In the genomic region with DNA sequence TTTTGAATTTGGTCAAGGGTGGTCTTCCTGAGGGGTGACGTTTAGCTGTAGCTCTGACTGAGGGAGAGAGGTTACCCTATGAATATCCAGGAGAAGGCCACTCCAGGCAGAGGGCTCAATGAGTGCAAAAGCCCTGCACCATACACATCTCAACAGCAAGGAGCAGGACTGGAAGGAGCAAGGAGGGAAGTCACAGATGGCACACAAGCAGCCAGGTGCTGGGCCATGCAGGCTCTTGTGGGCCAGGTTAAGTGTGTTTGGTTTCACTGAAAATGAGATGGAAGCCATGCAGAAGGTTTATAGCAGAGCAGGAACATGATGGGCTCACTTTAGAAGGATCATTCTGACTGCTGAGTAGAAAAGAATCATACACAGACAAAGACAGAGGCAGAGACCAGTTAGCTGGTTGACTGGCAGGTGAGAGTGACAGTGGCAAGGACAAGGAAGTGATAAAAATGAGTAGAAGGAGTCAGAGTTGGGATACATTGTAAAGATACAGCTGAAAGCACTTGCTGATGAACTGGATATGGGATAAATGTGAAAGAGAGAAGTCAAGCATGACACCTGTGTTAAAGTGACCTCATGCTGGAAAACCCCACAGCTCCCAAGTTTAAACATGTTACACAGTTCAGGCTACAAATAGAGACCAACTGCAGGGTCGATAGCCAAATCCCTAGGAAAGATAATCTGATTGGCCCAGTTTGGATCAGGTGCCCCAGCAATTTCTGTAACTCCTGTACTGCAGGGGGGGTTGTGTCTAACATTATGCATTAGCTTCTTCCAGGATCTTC, we compare ENCODE assay signal across 11 cellular contexts.
DNase-seq lines count a peak whose midpoint lies in the region; ATAC-seq and TF ChIP-seq lines count a peak whose summit lies in the region.
"Had no signal": no experiment of that assay in that cellular context is flagged by ENCODE, and none has a peak within 500 bp of the region (broad histone marks: within the 10 kb centered on the region; RNA-seq: fewer than 3 reads in every experiment).

No MANE protein-coding gene starts in this region.

- H3K27ac Mint-ChIP-seq in activated naive CD8-positive, alpha-beta T cell treated with anti-CD3 and anti-CD28 coated beads, Interleukin-2, amount 50 U/mL, for 24 hours: peak overlapping the region; percentile 3
- H3K27ac Mint-ChIP-seq in activated naive CD8-positive, alpha-beta T cell treated with anti-CD3 and anti-CD28 coated beads for 36 hours: no peak overlapping the region
- peak overlapping the region; percentile 83 for H3K27ac Mint-ChIP-seq in stimulated activated naive B cell treated with anti-CD40 and anti-IgM and Interleukin-4, amounts not matched to agents 10 μg/mL and 1 μg/mL and 100 μg/mL, for 72 hours
- H3K27ac Mint-ChIP-seq in WTC11: no peak overlapping the region

- DNase-seq in activated naive CD8-positive, alpha-beta T cell treated with anti-CD3 and anti-CD28 coated beads, Interleukin-2, amount 50 U/mL, for 24 hours: no peak
- DNase-seq in activated naive CD8-positive, alpha-beta T cell treated with anti-CD3 and anti-CD28 coated beads for 36 hours: no peak
- DNase-seq in NCI-H69 (lab: John Stamatoyannopoulos, UW) (peak; percentile 82), HPDE6-E6E7 (ENCODE audit: extremely low spot score) (no peak), WTC11 (ENCODE audit: low spot score) (no peak), HuH-7 (ENCODE audit: low spot score) (no peak)
- DNase-seq in stimulated activated naive B cell treated with anti-CD40 and anti-IgM and Interleukin-4, amounts not matched to agents 10 μg/mL and 1 μg/mL and 100 μg/mL, for 72 hours: no peak
- DNase-seq: activated CD4-positive, alpha-beta T cell treated with anti-CD3 and anti-CD28 coated beads for 1 hour; anterior cingulate cortex; stimulated activated CD4-positive, alpha-beta T cell treated with anti-CD3 and anti-CD28 coated beads, Interleukin-15, amount 100 ng/mL, for 24 hours had no signal

- no peaks in the 10 kb centered on the region for H3K4me1 Mint-ChIP-seq in activated naive CD8-positive, alpha-beta T cell treated with anti-CD3 and anti-CD28 coated beads, Interleukin-2, amount 50 U/mL, for 24 hours
- H3K4me1 Mint-ChIP-seq in activated naive CD8-positive, alpha-beta T cell treated with anti-CD3 and anti-CD28 coated beads for 36 hours: no peaks in the 10 kb centered on the region
- peaks cover 0 to 5% of the 10 kb centered on the region in 2 donors for H3K4me1 Mint-ChIP-seq in stimulated activated naive B cell treated with anti-CD40 and anti-IgM and Interleukin-4, amounts not matched to agents 10 μg/mL and 1 μg/mL and 100 μg/mL, for 72 hours
- H3K4me1 Mint-ChIP-seq in WTC11: no peaks in the 10 kb centered on the region

- no peak overlapping the region for H3K4me3 Mint-ChIP-seq in activated naive CD8-positive, alpha-beta T cell treated with anti-CD3 and anti-CD28 coated beads, Interleukin-2, amount 50 U/mL, for 24 hours
- H3K4me3 Mint-ChIP-seq in activated naive CD8-positive, alpha-beta T cell treated with anti-CD3 and anti-CD28 coated beads for 36 hours: no peak overlapping the region
- no peak overlapping the region for H3K4me3 Mint-ChIP-seq in stimulated activated naive B cell treated with anti-CD40 and anti-IgM and Interleukin-4, amounts not matched to agents 10 μg/mL and 1 μg/mL and 100 μg/mL, for 72 hours
- no peak overlapping the region for H3K4me3 Mint-ChIP-seq in WTC11

- H3K36me3 Mint-ChIP-seq in activated naive CD8-positive, alpha-beta T cell treated with anti-CD3 and anti-CD28 coated beads, Interleukin-2, amount 50 U/mL, for 24 hours (ENCODE audit: low read depth): no peaks in the 10 kb centered on the region
- no peaks in the 10 kb centered on the region for H3K36me3 Mint-ChIP-seq in activated naive CD8-positive, alpha-beta T cell treated with anti-CD3 and anti-CD28 coated beads for 36 hours
- peaks cover under 1 to 1% of the 10 kb centered on the region in 2 donors for H3K36me3 Mint-ChIP-seq in stimulated activated naive B cell treated with anti-CD40 and anti-IgM and Interleukin-4, amounts not matched to agents 10 μg/mL and 1 μg/mL and 100 μg/mL, for 72 hours
- peaks cover 13% of the 10 kb centered on the region for H3K36me3 Mint-ChIP-seq in WTC11

- TF ChIP-seq CTCF in WTC11 (IDR thresholded peaks at IDR 0.05): no peak

- ATAC-seq in activated naive CD8-positive, alpha-beta T cell treated with anti-CD3 and anti-CD28 coated beads, Interleukin-2, amount 50 U/mL, for 24 hours: no peak
- ATAC-seq in HG03045 (IDR thresholded peaks at IDR 0.05; ENCODE audit: unreplicated experiment) (peak; percentile 86), WTC11 (no peak)
- ATAC-seq in stimulated activated naive B cell treated with anti-CD40 and anti-IgM and Interleukin-4, amounts not matched to agents 10 μg/mL and 1 μg/mL and 100 μg/mL, for 72 hours (replicated peaks): peak; percentile 44 to 74

- H3K27me3 Mint-ChIP-seq in activated naive CD8-positive, alpha-beta T cell treated with anti-CD3 and anti-CD28 coated beads, Interleukin-2, amount 50 U/mL, for 24 hours: no peaks in the 10 kb centered on the region
- no peaks in the 10 kb centered on the region for H3K27me3 Mint-ChIP-seq in activated naive CD8-positive, alpha-beta T cell treated with anti-CD3 and anti-CD28 coated beads for 36 hours
- H3K27me3 Mint-ChIP-seq in stimulated activated naive B cell treated with anti-CD40 and anti-IgM and Interleukin-4, amounts not matched to agents 10 μg/mL and 1 μg/mL and 100 μg/mL, for 72 hours: no peaks in the 10 kb centered on the region
- H3K27me3 Mint-ChIP-seq in WTC11 (ENCODE audit: low read depth): no peaks in the 10 kb centered on the region

- H3K9me3 Mint-ChIP-seq in activated naive CD8-positive, alpha-beta T cell treated with anti-CD3 and anti-CD28 coated beads, Interleukin-2, amount 50 U/mL, for 24 hours: peaks cover 11% of the 10 kb centered on the region
- H3K9me3 Mint-ChIP-seq in activated naive CD8-positive, alpha-beta T cell treated with anti-CD3 and anti-CD28 coated beads for 36 hours: peaks cover 8% of the 10 kb centered on the region
- H3K9me3 Mint-ChIP-seq in stimulated activated naive B cell treated with anti-CD40 and anti-IgM and Interleukin-4, amounts not matched to agents 10 μg/mL and 1 μg/mL and 100 μg/mL, for 72 hours: peaks cover 3 to 11% of the 10 kb centered on the region in 2 donors
- H3K9me3 Mint-ChIP-seq in WTC11: peaks cover 28% of the 10 kb centered on the region

- CTCF ChIA-PET in WTC11 (lab: Charles Lee): interaction anchor here (0.9 to 1.2 kb wide), 2 partner anchors 368 to 438 kb away, joined by 3 read pairs; no protein-coding TSS in a partner anchor

- POLR2A ChIA-PET in WTC11 (lab: Charles Lee): no interaction called here

TF ChIP-seq in WTC11, 78 proteins besides CTCF, POLR2A, EP300 and RAD21 (continues in another document):
- no peak for TF ChIP-seq ZNF219 (CRISPR knock-in tag; IDR thresholded peaks at IDR 0.05; ENCODE audit: borderline replicate concordance)
- no peak for TF ChIP-seq SMAD4 (CRISPR knock-in tag; IDR thresholded peaks at IDR 0.05)
- TF ChIP-seq ERG (CRISPR knock-in tag; IDR thresholded peaks at IDR 0.05): no peak
- no peak for TF ChIP-seq TEAD4 (CRISPR knock-in tag; IDR thresholded peaks at IDR 0.05)
- TF ChIP-seq ZNF532 (CRISPR knock-in tag; IDR thresholded peaks at IDR 0.05; ENCODE audit: borderline replicate concordance): no peak
- no peak for TF ChIP-seq PRRX2 (CRISPR knock-in tag; IDR thresholded peaks at IDR 0.05)
- TF ChIP-seq NR2C2 (CRISPR knock-in tag; IDR thresholded peaks at IDR 0.05): no peak
- TF ChIP-seq ZNF317 (CRISPR knock-in tag; IDR thresholded peaks at IDR 0.05; ENCODE audit: borderline replicate concordance, low read depth): no peak

Comparison
In these comparisons a context has a peak if more than half of its experiments do, and no peak if none do; other contexts are left out.
1. H3K27ac Mint-ChIP-seq: peak in activated naive CD8-positive, alpha-beta T cell treated with anti-CD3 and anti-CD28 coated beads, Interleukin-2, amount 50 U/mL, for 24 hours (single experiment) and stimulated activated naive B cell treated with anti-CD40 and anti-IgM and Interleukin-4, amounts not matched to agents 10 μg/mL and 1 μg/mL and 100 μg/mL, for 72 hours (single experiment); none in activated naive CD8-positive, alpha-beta T cell treated with anti-CD3 and anti-CD28 coated beads for 36 hours (single experiment) and WTC11 (single experiment).
2. ATAC-seq: peak in HG03045 (single experiment) and stimulated activated naive B cell treated with anti-CD40 and anti-IgM and Interleukin-4, amounts not matched to agents 10 μg/mL and 1 μg/mL and 100 μg/mL, for 72 hours (2 of 2); none in activated naive CD8-positive, alpha-beta T cell treated with anti-CD3 and anti-CD28 coated beads, Interleukin-2, amount 50 U/mL, for 24 hours (single experiment) and WTC11 (single experiment).